ENCODE assay signal across 8 cellular contexts in the genomic region with DNA sequence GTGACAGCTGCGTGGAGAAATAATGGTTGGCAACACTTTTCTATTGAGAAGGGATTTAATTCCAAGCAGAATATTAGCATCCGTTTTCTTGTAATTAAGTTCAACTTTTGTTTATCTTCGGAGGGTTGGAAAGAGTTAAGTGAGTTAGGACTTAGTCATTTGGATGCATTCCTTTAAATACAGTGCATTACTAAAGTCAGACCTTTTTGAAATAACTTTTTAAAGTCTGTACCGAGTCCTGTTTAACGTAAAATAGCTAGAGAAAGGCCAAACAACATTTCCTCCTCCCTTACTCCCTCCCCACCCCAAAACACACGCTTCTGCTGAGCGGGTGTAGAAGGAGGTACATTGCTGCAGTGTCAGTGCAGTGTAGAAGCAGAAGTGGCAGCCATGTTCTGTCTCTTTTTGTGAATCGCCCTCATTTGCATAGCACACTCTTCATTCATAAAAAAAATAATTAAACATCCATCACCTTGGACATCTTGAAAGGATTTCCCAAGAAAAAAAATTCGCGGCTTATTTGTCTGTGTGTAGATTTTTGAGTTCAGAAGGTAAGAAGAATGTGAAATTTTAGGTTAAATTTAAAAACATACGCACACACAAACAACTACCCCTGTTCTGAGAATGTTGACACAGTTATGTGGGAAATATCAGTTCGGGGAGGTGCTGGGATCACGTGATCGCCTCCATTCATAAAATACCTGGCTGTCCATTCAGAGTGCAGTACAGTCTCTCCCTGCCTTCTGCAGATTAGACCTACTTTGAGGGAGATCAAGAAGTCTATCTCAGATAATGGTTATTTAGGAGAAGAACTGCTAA. TPM values are rescaled to one million over a fixed set of nuclear protein-coding genes. Genes with fewer than 3 reads are reported as not detected.
DNase-seq lines count a peak whose midpoint lies in the region; ATAC-seq, FAIRE-seq and TF ChIP-seq lines count a peak whose summit lies in the region.

No MANE protein-coding gene starts in this region.

- WGBS in hepatocyte (ENCODE audit: low lambda C conversion rate, missing lambda C conversion rate), result 1% methylated on average over 14 of the region's 14 CpGs

- ATAC-seq in GM19397 (IDR thresholded peaks at IDR 0.05; ENCODE audit: unreplicated experiment) (peak; percentile 44), PC-3 (peak; percentile 8)

- CTCF ChIA-PET in PC-3 (lab: Charles Lee), result interaction anchor here (0.7 kb wide), 1 partner anchor 182 kb away, joined by 3 read pairs; no protein-coding TSS in a partner anchor

- H3K27me3 ChIP-seq in HL-60 (ENCODE audit: insufficient read depth, poor library complexity, severe bottlenecking) (peaks cover 10% of the 10 kb centered on the region), PC-3 (ENCODE audit: low read length) (no peaks in the 10 kb centered on the region), astrocyte (ENCODE audit: insufficient read depth, low read length) (no peaks in the 10 kb centered on the region), hepatocyte (no peaks in the 10 kb centered on the region)

- H2AFZ ChIP-seq in PC-3 (ENCODE audit: low read length) (no peak overlapping the region), astrocyte (ENCODE audit: low read depth, low read length) (no peak overlapping the region), hepatocyte (no peak overlapping the region)

- H3K4me2 ChIP-seq in PC-3 (ENCODE audit: low read length) (peak overlapping the region; percentile 93), astrocyte (ENCODE audit: low read length) (peak overlapping the region; percentile 99), hepatocyte (peak overlapping the region; percentile 93)

- H3K36me3 Mint-ChIP-seq in astrocyte (ENCODE audit: low read depth, unreplicated experiment), result no peaks in the 10 kb centered on the region

- H3K4me3 Mint-ChIP-seq in astrocyte (ENCODE audit: unreplicated experiment), result peak overlapping the region; percentile 98

- no peaks in the 10 kb centered on the region for H3K9me3 Mint-ChIP-seq in astrocyte (ENCODE audit: unreplicated experiment)

- no peaks in the 10 kb centered on the region for H3K27me3 Mint-ChIP-seq in astrocyte (ENCODE audit: low read depth, unreplicated experiment)

- H3K4me3 ChIP-seq in HL-60 (replicated peaks; ENCODE audit: insufficient read depth, low read length), result peak overlapping the region; percentile 85
- peak overlapping the region; percentile 90 for H3K4me3 ChIP-seq in PC-3 (ENCODE audit: low read length)
- H3K4me3 ChIP-seq in astrocyte (ENCODE audit: insufficient read depth, low read depth, low read length), result peak overlapping the region; percentile 91
- H3K4me3 ChIP-seq in hepatocyte, result peak overlapping the region; percentile 80

- H3K9ac ChIP-seq in PC-3 (ENCODE audit: low read length) (peak overlapping the region; percentile 95), astrocyte (ENCODE audit: low read length) (peak overlapping the region; percentile 89)

- FAIRE-seq in astrocyte (lab: Jason Lieb, UNC), result peak; percentile 52

- H3K4me1 Mint-ChIP-seq in astrocyte (ENCODE audit: low read depth, unreplicated experiment), result peaks cover 14% of the 10 kb centered on the region

- peak overlapping the region; percentile 87 for H3K27ac Mint-ChIP-seq in astrocyte (ENCODE audit: unreplicated experiment)

- H3K79me2 ChIP-seq in PC-3 (ENCODE audit: low read length), result peaks cover 69% of the 10 kb centered on the region
- peaks cover 68% of the 10 kb centered on the region for H3K79me2 ChIP-seq in astrocyte (ENCODE audit: insufficient read depth, low read length)
- peaks cover 65% of the 10 kb centered on the region for H3K79me2 ChIP-seq in hepatocyte

- H3F3A ChIP-seq in PC-3 (ENCODE audit: low read length, unreplicated experiment), result peaks cover 7% of the 10 kb centered on the region

- H3K27ac ChIP-seq in HL-60 (replicated peaks) (peak overlapping the region; percentile 41), PC-3 (ENCODE audit: low read length) (peak overlapping the region; percentile 94), astrocyte (ENCODE audit: low read depth, low read length) (peak overlapping the region; percentile 86), hepatocyte (peak overlapping the region; percentile 100)

- TF ChIP-seq CTCF in HL-60 (IDR thresholded peaks at IDR 0.05; ENCODE audit: insufficient read depth, low read length), result no peak
- no peak for TF ChIP-seq CTCF in PC-3 (conservative IDR thresholded peaks at IDR 0.05; ENCODE audit: low read depth, low read length)
- TF ChIP-seq CTCF in astrocyte (IDR thresholded peaks at IDR 0.05; ENCODE audit: insufficient read depth, low read depth, low read length), result no peak
- no peak for TF ChIP-seq CTCF in hepatocyte (IDR thresholded peaks at IDR 0.05; ENCODE audit: poor library complexity)

- intact Hi-C loops in PC-3 (cut with micrococcal nuclease), result loop anchor here (1.0 to 5.0 kb wide), 5 partner anchors 45 to 185 kb away; no protein-coding TSS in a partner anchor

- H3K9me3 ChIP-seq in PC-3 (ENCODE audit: low read length) (no peaks in the 10 kb centered on the region), astrocyte (ENCODE audit: insufficient read depth, low read depth, low read length) (no peaks in the 10 kb centered on the region), hepatocyte (ENCODE audit: low read depth) (no peaks in the 10 kb centered on the region)

- no peaks in the 10 kb centered on the region for H3K9me2 ChIP-seq in PC-3 (replicated peaks; ENCODE audit: low read length)
- H3K9me2 ChIP-seq in hepatocyte (replicated peaks; ENCODE audit: insufficient read depth), result no peaks in the 10 kb centered on the region

- H3K36me3 ChIP-seq in PC-3 (ENCODE audit: low read depth, low read length), result no peaks in the 10 kb centered on the region
- H3K36me3 ChIP-seq in astrocyte (ENCODE audit: insufficient read depth, low read length), result no peaks in the 10 kb centered on the region
- H3K36me3 ChIP-seq in hepatocyte (replicated peaks; ENCODE audit: insufficient read depth, low read depth), result no peaks in the 10 kb centered on the region

- POLR2A ChIA-PET in PC-3 (lab: Charles Lee; ENCODE audit: unreplicated experiment), result interaction anchor here (0.6 kb wide), 1 partner anchor 200 kb away, joined by 3 read pairs; no protein-coding TSS in a partner anchor

- H4K20me1 ChIP-seq in PC-3 (ENCODE audit: low read length) (peaks cover 51% of the 10 kb centered on the region), astrocyte (ENCODE audit: insufficient read depth, low read length) (peaks cover 52% of the 10 kb centered on the region), hepatocyte (ENCODE audit: insufficient read depth, poor library complexity, severe bottlenecking) (peaks cover 52% of the 10 kb centered on the region)

- TSS peak; percentile 34 for BruUV-seq in PC-3 (replicated peaks; lab: Mats Ljungman, UMichigan)

- H3K4me1 ChIP-seq in PC-3 (ENCODE audit: insufficient read depth, low read length), result peaks cover 33% of the 10 kb centered on the region
- H3K4me1 ChIP-seq in astrocyte (ENCODE audit: insufficient read depth, low read length), result peaks cover 28% of the 10 kb centered on the region
- H3K4me1 ChIP-seq in hepatocyte (ENCODE audit: insufficient read depth), result no peaks in the 10 kb centered on the region

- DNase-seq in COLO829 (ENCODE audit: low spot score) (peak; percentile 44), HL-60 (ENCODE audit: low read depth in 1 of 2, low spot score in 1 of 2) (peak; percentile 39 to 54), PC-3 (peak; percentile 67), astrocyte (ENCODE audit: low read depth) (peak; percentile 59), hepatocyte (ENCODE audit: low spot score) (peak; percentile 78), retina (peak; percentile 70), COR-L47 (lab: John Stamatoyannopoulos, UW) (no peak)

RNA-seq across cellular contexts. Expression of gene SPRED1, which starts 1.6 kb away (rescaled TPM):
- total RNA-seq in PC-3 (2014; rRNA removed), result 39.7 and 42.3 TPM in 2 replicates
- 29.5 and 31.7 TPM in 2 replicates for total RNA-seq in astrocyte
- total RNA-seq in hepatocyte, result 18.6 and 23.2 TPM in 2 replicates
- polyA plus RNA-seq in hepatocyte, result 6.8 and 8.2 TPM in 2 replicates

Comparison
In these comparisons a context has a peak if more than half of its experiments do, and no peak if none do; other contexts are left out.
1. H3K27ac ChIP-seq: peak in every context shown above with its lines; median percentile 100 in hepatocyte; 94 in PC-3; 86 in astrocyte; 41 in HL-60.